Comparison of ENCODE assay signal across 8 cellular contexts in genomic region chr17:78993241-78993956, GRCh38. TPM values are rescaled to one million over a fixed set of nuclear protein-coding genes. Genes with fewer than 3 reads are reported as not detected.
DNase-seq lines count a peak whose midpoint lies in the region; ATAC-seq, FAIRE-seq and TF ChIP-seq lines count a peak whose summit lies in the region.

No MANE protein-coding gene starts in this region.

- no peaks in the 10 kb centered on the region for H3K27me3 ChIP-seq in K562 (ENCODE audit: control insufficient read depth in 2 of 2, insufficient read depth in 2 of 2, low read length in 2 of 2)

- in situ Hi-C loops in GM13977 (cut with MboI; ENCODE audit: low pct_unique_long_range_greater_than_20kb, low sequenced_read_pairs, unreplicated experiment), result no loop called here
- in situ Hi-C loops in K562 (cut with MboI), result no loop called here

- TF ChIP-seq CTCF in GM13977 (IDR thresholded peaks at IDR 0.05; ENCODE audit: extremely low read depth, insufficient read depth, missing control alignments) (peak; percentile 70), K562 (IDR thresholded peaks at IDR 0.05 in 2 of 3, conservative IDR thresholded peaks at IDR 0.05 in 1 of 3; ENCODE audit: insufficient read depth in 2 of 3, low read depth in 1 of 3, low read length in 3 of 3) (peak; percentile 70 to 83 (median 80))

- TF ChIP-seq POLR2A in K562 (conservative IDR thresholded peaks at IDR 0.05), result no peak

- H3K9me3 Mint-ChIP-seq in immature natural killer cell, result no peaks in the 10 kb centered on the region

- CTCF ChIA-PET in K562 (lab: Yijun Ruan, JAX; ENCODE audit: low intra/inter-chr PET ratio), result no interaction called here

- H3K4me3 Mint-ChIP-seq in immature natural killer cell, result no peak overlapping the region

- peaks cover 4 to 30% of the 10 kb centered on the region in 2 experiments; a peak in 4 of 5 replicates for H3K4me1 ChIP-seq in K562 (replicated peaks in 1 of 2; ENCODE audit: control insufficient read depth in 2 of 2, insufficient read depth in 2 of 2, low read length in 2 of 2)

- H3K36me3 Mint-ChIP-seq in immature natural killer cell, result peaks cover 11 to 25% (median 15%) of the 10 kb centered on the region in 3 donors

- no TSS peak for BruUV-seq in K562 (replicated peaks; lab: Mats Ljungman, UMichigan)

- no peak overlapping the region; a peak in 1 of 4 replicates for H3K9ac ChIP-seq in K562 (ENCODE audit: insufficient read depth in 1 of 2, low read depth in 2 of 2, low read length in 2 of 2)

- no peaks in the 10 kb centered on the region for H3K9me3 ChIP-seq in K562 (replicated peaks; ENCODE audit: control insufficient read depth, insufficient read depth, low read depth, low read length)

- TF ChIP-seq EP300 in K562 (IDR thresholded peaks at IDR 0.05; ENCODE audit: low read length), result no peak

- no peak overlapping the region for H3K4me2 ChIP-seq in K562 (ENCODE audit: insufficient read depth, low read length)

- FAIRE-seq in K562 (lab: Jason Lieb, UNC), result peak; percentile 85

- peak; percentile 91 for ATAC-seq in K562
- ATAC-seq in GM18861 (IDR thresholded peaks at IDR 0.05; ENCODE audit: unreplicated experiment), result no peak

- DNase-seq in A172 (ENCODE audit: low spot score), result peak; percentile 32
- DNase-seq in GM13977 (ENCODE audit: low spot score), result peak; percentile 82
- DNase-seq in T follicular helper cell (ENCODE audit: low read depth), result peak; percentile 25
- DNase-seq in K562 (ENCODE audit: extremely low read depth in 1 of 4, low spot score in 3 of 4), result peak; percentile 62 to 69 (median 68)
- DNase-seq in immature natural killer cell, result peak in 2 of 3 donors; percentile 26 to 30
- DNase-seq in stimulated activated CD4-positive, alpha-beta T cell treated with anti-CD3 and anti-CD28 coated beads, Interleukin-2, amount 100 ng/mL, for 24 hours, result peak; percentile 70 to 72
- DNase-seq in COLO829 (ENCODE audit: low spot score), result no peak

- WGBS in K562 (ENCODE audit: insufficient coverage, low coverage, missing lambda C conversion rate), result 74% methylated on average over 38 of the region's 49 CpGs

- H3K4me1 Mint-ChIP-seq in immature natural killer cell, result peaks cover 0 to 9% of the 10 kb centered on the region in 2 donors

- H3K4me3 ChIP-seq in K562, result no peak overlapping the region

- POLR2A ChIA-PET in K562 (lab: Yijun Ruan, JAX), result interaction anchor here (0.6 kb wide), 1 partner anchor 31 kb away, joined by 3 read pairs; no protein-coding TSS in a partner anchor

- H3K27me3 Mint-ChIP-seq in immature natural killer cell (ENCODE audit: low read depth in 3 of 3), result peaks cover 2 to 9% (median 6%) of the 10 kb centered on the region in 3 donors

- intact Hi-C loops in K562 (cut with micrococcal nuclease), result no loop called here

- H2AFZ ChIP-seq in K562 (ENCODE audit: low read depth, low read length), result no peak overlapping the region

- H3K9me1 ChIP-seq in K562 (ENCODE audit: control insufficient read depth, insufficient read depth, low read length), result no peaks in the 10 kb centered on the region

- H4K20me1 ChIP-seq in K562 (replicated peaks; ENCODE audit: control insufficient read depth, insufficient read depth, low read length), result 0 out of 2 replicates have a peak, but pooled peaks cover 5% of the 10 kb centered on the region

- no peak overlapping the region for H3K27ac ChIP-seq in K562 (ENCODE audit: extremely low read depth, low read depth, low read length)

- peaks cover 85% of the 10 kb centered on the region; the same call in 2 of the 3 replicates for H3K36me3 ChIP-seq in K562 (ENCODE audit: control insufficient read depth, insufficient read depth, low read length)

- H3K27ac Mint-ChIP-seq in immature natural killer cell, result peak overlapping the region in 2 of 6 donors; percentile 55 to 62

- TF ChIP-seq RAD21 in K562 (CRISPR knock-in tag; conservative IDR thresholded peaks at IDR 0.05 in 1 of 2, IDR thresholded peaks at IDR 0.05 in 1 of 2), result peak in 1 of 2 experiments; percentile 43; a peak in 2 of 4 replicates

- H3K79me2 ChIP-seq in K562 (ENCODE audit: control insufficient read depth, insufficient read depth, low read length), result no peaks in the 10 kb centered on the region

TF ChIP-seq in K562, 482 proteins besides CTCF, POLR2A, EP300 and RAD21 (continues in another document):
- no peak for TF ChIP-seq HDAC1 (IDR thresholded peaks at IDR 0.05)
- 0 out of 4 replicates have a peak, but pooled peaks of 1 of the 2 experiments have one; percentile 44 for TF ChIP-seq MLLT1 (IDR thresholded peaks at IDR 0.05)
- no peak for TF ChIP-seq XRCC3 (IDR thresholded peaks at IDR 0.05)

RNA-seq across cellular contexts. Expression of gene LGALS3BP, which starts 13.7 kb away (rescaled TPM):
- total RNA-seq in A172 (2014; rRNA removed; shearing (Covaris generic)), result 352 and 514 TPM in 2 replicates
- 1.6 and 6.3 TPM in 2 replicates for total RNA-seq in K562 (2011; cell fraction: chromatin; rRNA removed; ENCODE audit: low replicate concordance)
- 7.7 and 7.8 TPM in 2 replicates for total RNA-seq in K562 (2011; cell fraction: nucleolus; rRNA removed)
- 4.3 and 5.4 TPM in 2 replicates for total RNA-seq in K562 (2011; cell fraction: nucleoplasm; rRNA removed)
- total RNA-seq in K562 (2014; rRNA removed) (4.8 and 5.9 TPM in 2 replicates), K562 (2014; rRNA removed; fragmentation: Illumina TruSeq; extraction: Trizol) (0.73 and 1.4 TPM in 2 replicates), K562 (2015; rRNA removed; fragmentation: Illumina TruSeq; extraction: Trizol) (4.4 and 4.7 TPM in 2 replicates), K562 (2021) (5.3 and 8.7 TPM in 2 replicates)
- polyA plus RNA-seq in K562 (2011; rRNA removed) (0.68 and 2.4 TPM in 2 replicates), K562 (2014; fragmentation: Illumina TruSeq; extraction: Trizol) (3.8 and 4.2 TPM in 2 replicates), K562 (2014; fragmentation: Nextera tagmentation; extraction: Ambion mirVana) (under 1 TPM; 0.39 to 0.59 TPM), K562 (2014; rRNA removed) (3.2 and 3.3 TPM in 2 replicates), immature natural killer cell (10 to 100 TPM in 1 of 3 donors, 1 to 10 TPM in 2; 3.4 to 10.2 (median 3.6) TPM)
- 1.2 and 2.3 TPM in 2 replicates for polyA plus RNA-seq in K562 (2011; cell fraction: cytosol; rRNA removed)
- polyA plus RNA-seq in K562 (2011; cell fraction: nucleus; rRNA removed), result 3.9 and 8.1 TPM in 2 replicates
- polyA plus RNA-seq in K562 (2012), result 8.6 and 29.2 TPM in 2 replicates
- polyA minus RNA-seq in K562 (2011; rRNA and poly(A)+ RNA removed), result 1.1 and 1.3 TPM in 2 replicates
- polyA minus RNA-seq in K562 (2011; cell fraction: cytosol; rRNA and poly(A)+ RNA removed), result 4.7 and 6.4 TPM in 2 replicates
- 1.4 and 2.8 TPM in 2 replicates for polyA minus RNA-seq in K562 (2011; cell fraction: nucleus; rRNA and poly(A)+ RNA removed)

RNA-seq across cellular contexts. Expression of gene CANT1, which starts 16.2 kb away (rescaled TPM):
- 81.4 and 90.1 TPM in 2 replicates for total RNA-seq in A172 (2014; rRNA removed; shearing (Covaris generic))
- 43.0 and 99.3 TPM in 2 replicates for total RNA-seq in K562 (2011; cell fraction: chromatin; rRNA removed; ENCODE audit: low replicate concordance)
- total RNA-seq in K562 (2011; cell fraction: nucleolus; rRNA removed), result 96.1 and 114 TPM in 2 replicates
- 74.2 and 76.3 TPM in 2 replicates for total RNA-seq in K562 (2011; cell fraction: nucleoplasm; rRNA removed)
- 25.7 and 30.6 TPM in 2 replicates for total RNA-seq in K562 (2014; rRNA removed)
- 12.6 and 13.9 TPM in 2 replicates for total RNA-seq in K562 (2014; rRNA removed; fragmentation: Illumina TruSeq; extraction: Trizol)
- total RNA-seq in K562 (2015; rRNA removed; fragmentation: Illumina TruSeq; extraction: Trizol), result 21.6 and 23.9 TPM in 2 replicates
- 66.4 and 68.4 TPM in 2 replicates for total RNA-seq in K562 (2021)
- 22.5 and 27.2 TPM in 2 replicates for polyA plus RNA-seq in K562 (2011; rRNA removed)
- 22.3 and 42.0 TPM in 2 replicates for polyA plus RNA-seq in K562 (2011; cell fraction: cytosol; rRNA removed)
- polyA plus RNA-seq in K562 (2011; cell fraction: nucleus; rRNA removed), result 19.9 and 27.7 TPM in 2 replicates
- 50.7 and 73.7 TPM in 2 replicates for polyA plus RNA-seq in K562 (2012)
- 25.8 and 29.2 TPM in 2 replicates for polyA plus RNA-seq in K562 (2014; fragmentation: Illumina TruSeq; extraction: Trizol)
- 1 to 10 TPM; 2.7 to 2.9 TPM for polyA plus RNA-seq in K562 (2014; fragmentation: Nextera tagmentation; extraction: Ambion mirVana)
- polyA plus RNA-seq in K562 (2014; rRNA removed), result 24.9 and 25.2 TPM in 2 replicates
- polyA minus RNA-seq in K562 (2011; rRNA and poly(A)+ RNA removed), result 26.4 and 26.9 TPM in 2 replicates
- polyA minus RNA-seq in K562 (2011; cell fraction: cytosol; rRNA and poly(A)+ RNA removed), result 29.2 and 54.9 TPM in 2 replicates
- polyA minus RNA-seq in K562 (2011; cell fraction: nucleus; rRNA and poly(A)+ RNA removed), result 12.3 and 17.8 TPM in 2 replicates
- 1 to 10 TPM; 3.7 to 7.2 (median 4.6) TPM for polyA plus RNA-seq in immature natural killer cell

RNA-seq across cellular contexts. Expression of gene C1QTNF1, which starts 30.6 kb away (rescaled TPM):
- total RNA-seq in A172 (2014; rRNA removed; shearing (Covaris generic)), result 6.5 and 11.8 TPM in 2 replicates
- not detected in 2 replicates for total RNA-seq in K562 (2011; cell fraction: chromatin; rRNA removed; ENCODE audit: low replicate concordance)
- total RNA-seq in K562 (2011; cell fraction: nucleolus; rRNA removed), result not detected in 2 replicates
- total RNA-seq in K562 (2011; cell fraction: nucleoplasm; rRNA removed), result not detected in 2 replicates
- total RNA-seq in K562 (2014; rRNA removed), result not detected in 2 replicates
- total RNA-seq in K562 (2014; rRNA removed; fragmentation: Illumina TruSeq; extraction: Trizol), result not detected in 2 replicates
- total RNA-seq in K562 (2015; rRNA removed; fragmentation: Illumina TruSeq; extraction: Trizol), result not detected in 2 replicates
- total RNA-seq in K562 (2021), result 0.09 and 0.22 TPM in 2 replicates
- not detected in 2 replicates for polyA plus RNA-seq in K562 (2011; rRNA removed)
- not detected in 2 replicates for polyA plus RNA-seq in K562 (2011; cell fraction: cytosol; rRNA removed)
- not detected in 2 replicates for polyA plus RNA-seq in K562 (2011; cell fraction: nucleus; rRNA removed)
- not detected in 2 replicates for polyA plus RNA-seq in K562 (2012)
- not detected in 2 replicates for polyA plus RNA-seq in K562 (2014; fragmentation: Illumina TruSeq; extraction: Trizol)
- not detected for polyA plus RNA-seq in K562 (2014; fragmentation: Nextera tagmentation; extraction: Ambion mirVana)
- polyA plus RNA-seq in K562 (2014; rRNA removed), result not detected in 2 replicates
- polyA minus RNA-seq in K562 (2011; rRNA and poly(A)+ RNA removed), result not detected in 2 replicates
- not detected in 2 replicates for polyA minus RNA-seq in K562 (2011; cell fraction: cytosol; rRNA and poly(A)+ RNA removed)
- polyA minus RNA-seq in K562 (2011; cell fraction: nucleus; rRNA and poly(A)+ RNA removed), result not detected in 2 replicates
- not detected for polyA plus RNA-seq in immature natural killer cell

Comparison
In these comparisons a context has a peak if more than half of its experiments do, and no peak if none do; other contexts are left out.
1. RNA of gene LGALS3BP, which starts 13.7 kb away (total RNA-seq): 352 to 514 TPM in A172; 0.73 to 8.7 TPM in K562; every median in the first group is over 10 times any median in the second.